ENCODE assay signal across 9 cellular contexts in genomic region chr4:11428701-11429571, GRCh38. TPM values are rescaled to one million over a fixed set of nuclear protein-coding genes. Genes with fewer than 3 reads are reported as not detected.
A peak's percentile ranks its signal among the peaks of the same experiment; 100 is the strongest.
DNase-seq lines count a peak whose midpoint lies in the region; ATAC-seq and TF ChIP-seq lines count a peak whose summit lies in the region.
"Had no signal": no experiment of that assay in that cellular context is flagged by ENCODE, and none has a peak within 500 bp of the region (broad histone marks: within the 10 kb centered on the region; RNA-seq: fewer than 3 reads in every experiment).

Gene HS3ST1 (minus strand): TSS chr4:11428894. CDS start chr4:11400005, 28,889 bp downstream.

- no peaks in the 10 kb centered on the region for H3K79me2 ChIP-seq in SK-N-SH (ENCODE audit: insufficient read depth)

- TF ChIP-seq EP300 in SK-N-SH (IDR thresholded peaks at IDR 0.05; ENCODE audit: borderline replicate concordance in 1 of 2, low read depth in 1 of 2, low read length in 1 of 2) = no peak

- no peak within 1 kb of the TSS for H3K4me2 ChIP-seq in SK-N-SH

- H3K4me1 ChIP-seq in SK-N-SH (ENCODE audit: control insufficient read depth in 1 of 2, insufficient read depth in 2 of 2, low read depth in 1 of 2, low read length in 1 of 2) (no peaks in the 10 kb centered on the region), subcutaneous abdominal adipose tissue (ENCODE audit: control insufficient read depth in 5 of 5, insufficient read depth in 5 of 5, low read length in 5 of 5) (peaks cover 0 to 25% (median 19%) of the 10 kb centered on the region in 5 donors)
- peaks cover 0 to 8% of the 10 kb centered on the region in 2 donors for H3K4me1 ChIP-seq in naive thymus-derived CD4-positive, alpha-beta T cell (ENCODE audit: control insufficient read depth in 2 of 2, insufficient read depth in 2 of 2, low read length in 2 of 2)

- H3K9me2 ChIP-seq in SK-N-SH = no peaks in the 10 kb centered on the region

- DNase-seq in SK-N-SH = peak; percentile 38
- peak; percentile 41 to 47 for DNase-seq in NCI-H1930 (lab: John Stamatoyannopoulos, UW)
- peak; percentile 9 for DNase-seq in activated T-cell treated with anti-CD3 and anti-CD28 coated beads, Interleukin-2, amount 50 U/mL, for 4 hours
- peak; percentile 18 for DNase-seq in fibroblast of the conjunctiva (ENCODE audit: low read depth)
- peak in 6 of 9 donors; percentile 8 to 52 (median 21) for DNase-seq in naive thymus-derived CD4-positive, alpha-beta T cell
- DNase-seq: DND-41 had no signal

- H3K27ac Mint-ChIP-seq in naive thymus-derived CD4-positive, alpha-beta T cell = peak within 1 kb of the TSS in 1 of 9 donors; percentile 25

- no peak for ATAC-seq in SK-N-SH treated with all-trans-retinoic acid at 6 μM for 48 hours
- peak; percentile 82 for ATAC-seq in HG02885 (IDR thresholded peaks at IDR 0.05; ENCODE audit: poor library complexity, unreplicated experiment)
- peak; percentile 76 to 85 for ATAC-seq in activated T-cell treated with anti-CD3 and anti-CD28 coated beads, Interleukin-2, amount 50 U/mL, for 4 hours
- ATAC-seq in naive thymus-derived CD4-positive, alpha-beta T cell = peak; percentile 83

- H3F3A ChIP-seq in SK-N-SH (replicated peaks; ENCODE audit: insufficient read depth) = no peaks in the 10 kb centered on the region

- H3K4me3 ChIP-seq in SK-N-SH (ENCODE audit: low read depth in 2 of 2, low read length in 1 of 2) (no peak within 1 kb of the TSS), subcutaneous abdominal adipose tissue (ENCODE audit: low read depth in 1 of 5, low read length in 5 of 5) (peak within 1 kb of the TSS; percentile 70 to 74 (median 72))
- peak within 1 kb of the TSS; percentile 43 for H3K4me3 ChIP-seq in naive thymus-derived CD4-positive, alpha-beta T cell (ENCODE audit: low read length)

- H3K27ac ChIP-seq in SK-N-SH (ENCODE audit: low read depth in 2 of 2, low read length in 1 of 2) = no peak within 1 kb of the TSS
- no peak within 1 kb of the TSS for H3K27ac ChIP-seq in naive thymus-derived CD4-positive, alpha-beta T cell (ENCODE audit: low read depth, low read length)
- H3K27ac ChIP-seq in subcutaneous abdominal adipose tissue (ENCODE audit: low read depth, low read length) = no peak within 1 kb of the TSS

- no peak for TF ChIP-seq RAD21 in SK-N-SH (IDR thresholded peaks at IDR 0.05; ENCODE audit: low read length)

- intact Hi-C loops in naive thymus-derived CD4-positive, alpha-beta T cell (cut with micrococcal nuclease) = loop anchor here in 1 of 2 donors (10.0 kb wide), 2 partner anchors 874 to 1206 kb away; no protein-coding TSS in a partner anchor

- H3K9ac ChIP-seq in SK-N-SH (no peak within 1 kb of the TSS), subcutaneous abdominal adipose tissue (ENCODE audit: low read length in 5 of 5) (peak within 1 kb of the TSS in 3 of 5 donors; percentile 62 to 68 (median 62))

- peak within 1 kb of the TSS; percentile 78 for H3K4me3 Mint-ChIP-seq in activated T-cell treated with anti-CD3 and anti-CD28 coated beads, Interleukin-2, amount 50 U/mL, for 4 hours
- H3K4me3 Mint-ChIP-seq in naive thymus-derived CD4-positive, alpha-beta T cell = peak within 1 kb of the TSS; percentile 69 to 84 (median 77)

- no peaks in the 10 kb centered on the region for H4K20me1 ChIP-seq in SK-N-SH (ENCODE audit: insufficient read depth)

- H3K27me3 Mint-ChIP-seq in activated T-cell treated with anti-CD3 and anti-CD28 coated beads, Interleukin-2, amount 50 U/mL, for 4 hours (ENCODE audit: low read depth) = peaks cover 45% of the 10 kb centered on the region
- peaks cover 18 to 74% (median 32%) of the 10 kb centered on the region in 5 donors for H3K27me3 Mint-ChIP-seq in naive thymus-derived CD4-positive, alpha-beta T cell

- H3K27me3 ChIP-seq in SK-N-SH (ENCODE audit: insufficient read depth) (no peaks in the 10 kb centered on the region), subcutaneous abdominal adipose tissue (ENCODE audit: control insufficient read depth in 5 of 5, insufficient read depth in 4 of 5, low read length in 5 of 5) (peaks cover 9 to 19% (median 18%) of the 10 kb centered on the region in 5 donors)
- H3K27me3 ChIP-seq in naive thymus-derived CD4-positive, alpha-beta T cell (ENCODE audit: control insufficient read depth in 2 of 2, insufficient read depth in 2 of 2, low read length in 2 of 2) = no peaks in the 10 kb centered on the region

- peaks cover 19% of the 10 kb centered on the region for H3K4me1 Mint-ChIP-seq in activated T-cell treated with anti-CD3 and anti-CD28 coated beads, Interleukin-2, amount 50 U/mL, for 4 hours (ENCODE audit: low read depth)
- H3K4me1 Mint-ChIP-seq in naive thymus-derived CD4-positive, alpha-beta T cell = peaks cover 8 to 23% (median 14%) of the 10 kb centered on the region in 7 donors

- POLR2A ChIA-PET in SK-N-SH (lab: Yijun Ruan, JAX) = no interaction called here
- POLR2A ChIA-PET in naive thymus-derived CD4-positive, alpha-beta T cell (lab: Charles Lee) = no interaction called here

- 5% methylated on average over 21 of the region's 75 CpGs for WGBS in SK-N-SH (ENCODE audit: low lambda C conversion rate)

- no peaks in the 10 kb centered on the region for H3K9me3 Mint-ChIP-seq in activated T-cell treated with anti-CD3 and anti-CD28 coated beads, Interleukin-2, amount 50 U/mL, for 4 hours
- H3K9me3 Mint-ChIP-seq in naive thymus-derived CD4-positive, alpha-beta T cell = no peaks in the 10 kb centered on the region

- CTCF ChIA-PET in SK-N-SH (lab: Yijun Ruan, JAX) = no interaction called here
- CTCF ChIA-PET in naive thymus-derived CD4-positive, alpha-beta T cell (lab: Charles Lee) = interaction anchor here (0.5 to 0.7 kb wide), 2 partner anchors 25 to 277 kb away, joined by 3 to 6 read pairs; no protein-coding TSS in a partner anchor

- H3K36me3 ChIP-seq in SK-N-SH (replicated peaks in 1 of 2; ENCODE audit: control insufficient read depth in 1 of 2, insufficient read depth in 2 of 2, low read length in 1 of 2) = no peaks in the 10 kb centered on the region
- no peaks in the 10 kb centered on the region for H3K36me3 ChIP-seq in naive thymus-derived CD4-positive, alpha-beta T cell (ENCODE audit: control insufficient read depth in 2 of 3, insufficient read depth in 3 of 3, low read length in 3 of 3)
- no peaks in the 10 kb centered on the region for H3K36me3 ChIP-seq in subcutaneous abdominal adipose tissue (ENCODE audit: control insufficient read depth in 5 of 5, insufficient read depth in 5 of 5, low read length in 5 of 5)

- no peaks in the 10 kb centered on the region for H3K36me3 Mint-ChIP-seq in activated T-cell treated with anti-CD3 and anti-CD28 coated beads, Interleukin-2, amount 50 U/mL, for 4 hours (ENCODE audit: insufficient read depth)
- no peaks in the 10 kb centered on the region for H3K36me3 Mint-ChIP-seq in naive thymus-derived CD4-positive, alpha-beta T cell

- no peak for TF ChIP-seq CTCF in SK-N-SH (IDR thresholded peaks at IDR 0.05)

- H3K9me3 ChIP-seq in SK-N-SH (no peaks in the 10 kb centered on the region), subcutaneous abdominal adipose tissue (ENCODE audit: control insufficient read depth in 5 of 5, low read length in 5 of 5) (no peaks in the 10 kb centered on the region)
- H3K9me3 ChIP-seq in naive thymus-derived CD4-positive, alpha-beta T cell (ENCODE audit: control insufficient read depth in 2 of 3, low read length in 3 of 3) = no peaks in the 10 kb centered on the region

- H2AFZ ChIP-seq in SK-N-SH (ENCODE audit: low read depth) = no peak within 1 kb of the TSS

TF ChIP-seq in SK-N-SH, 30 proteins besides CTCF, POLR2A, EP300 and RAD21:
- no peak for TF ChIP-seq CHD2 (IDR thresholded peaks at IDR 0.05; ENCODE audit: low read length, partially characterized antibody)
- TF ChIP-seq USF2 (IDR thresholded peaks at IDR 0.05; ENCODE audit: borderline replicate concordance, low read depth, low read length) = no peak
- TF ChIP-seq NFIC (IDR thresholded peaks at IDR 0.05; ENCODE audit: borderline replicate concordance) = no peak

TF ChIP-seq in SK-N-SH treated with all-trans-retinoic acid at 6 μM for 48 hours, 23 proteins besides CTCF, POLR2A, EP300 and RAD21:
- TF ChIP-seq GLIS3 (CRISPR knock-in tag; IDR thresholded peaks at IDR 0.05) = no peak
- no peak for TF ChIP-seq CREB5 (CRISPR knock-in tag; IDR thresholded peaks at IDR 0.05; ENCODE audit: low read depth)
- no peak for TF ChIP-seq TCF4 (CRISPR knock-in tag; IDR thresholded peaks at IDR 0.05; ENCODE audit: borderline replicate concordance)
- no peak for TF ChIP-seq ZFP3 (CRISPR knock-in tag; IDR thresholded peaks at IDR 0.05)
- no peak for TF ChIP-seq RARB (CRISPR knock-in tag; IDR thresholded peaks at IDR 0.05)
- no peak for TF ChIP-seq ZNF565 (CRISPR knock-in tag; conservative IDR thresholded peaks at IDR 0.05; ENCODE audit: low read depth)
- TF ChIP-seq BACH2 (CRISPR knock-in tag; IDR thresholded peaks at IDR 0.05; ENCODE audit: borderline replicate concordance) = no peak
- no peak for TF ChIP-seq SNAI2 (CRISPR knock-in tag; IDR thresholded peaks at IDR 0.05)

RNA-seq across cellular contexts. Expression of gene HS3ST1, which starts in this region (rescaled TPM):
- not detected in 2 replicates for polyA plus RNA-seq in SK-N-SH (2012; rRNA removed)
- not detected in 2 replicates for polyA plus RNA-seq in SK-N-SH (2012; cell fraction: cytosol; rRNA removed)
- polyA plus RNA-seq in SK-N-SH (2012; cell fraction: nucleus; rRNA removed) = not detected in 2 replicates
- total RNA-seq in activated T-cell treated with anti-CD3 and anti-CD28 coated beads, Interleukin-2, amount 50 U/mL, for 4 hours = under 1 TPM; 0.03 to 0.71 (median 0.03) TPM
- under 1 TPM in 4 of 5 experiments, not detected in 1; 0.32 to 0.95 (median 0.63) TPM for total RNA-seq in naive thymus-derived CD4-positive, alpha-beta T cell
- not detected for polyA plus RNA-seq in naive thymus-derived CD4-positive, alpha-beta T cell

Comparison
In these comparisons a context has a peak if more than half of its experiments do, and no peak if none do; other contexts are left out.
1. Peak in DNase-seq in SK-N-SH; RNA of the gene not detected or under 1 TPM.
2. Peak in DNase-seq and ATAC-seq in activated T-cell treated with anti-CD3 and anti-CD28 coated beads, Interleukin-2, amount 50 U/mL, for 4 hours; RNA of the gene not detected or under 1 TPM.
3. Peak in DNase-seq, ATAC-seq and H3K4me3 ChIP-seq in naive thymus-derived CD4-positive, alpha-beta T cell; RNA of the gene not detected or under 1 TPM.
4. H3K4me3 ChIP-seq: peak in subcutaneous abdominal adipose tissue (5 of 5); none in SK-N-SH (0 of 2).
5. Peak in every context shown above with its lines, with median percentiles within 50 percentile points of each other: DNase-seq.